ENCODE assay signal across 13 cellular contexts in the genomic region with DNA sequence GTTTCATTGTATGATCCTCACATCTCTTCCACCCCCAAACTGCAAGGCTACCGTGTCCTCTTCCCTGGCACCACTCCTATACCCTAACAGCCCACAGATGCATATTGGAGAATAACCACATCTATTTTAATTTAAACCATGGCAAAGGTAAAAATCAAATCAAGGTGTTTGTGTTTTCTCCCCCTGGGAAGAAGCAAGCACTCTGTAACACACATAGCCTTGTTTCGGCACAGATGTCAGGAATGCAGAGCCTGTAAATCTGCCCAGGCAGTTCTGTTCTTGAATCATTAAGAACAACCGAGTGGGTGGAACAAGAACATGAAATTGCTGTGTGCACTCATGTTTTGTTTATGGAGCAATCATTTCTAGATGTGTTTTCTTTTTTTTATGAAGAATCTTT. TPM values are rescaled to one million over a fixed set of nuclear protein-coding genes. Genes with fewer than 3 reads are reported as not detected.
DNase-seq lines count a peak whose midpoint lies in the region; ATAC-seq and TF ChIP-seq lines count a peak whose summit lies in the region.
"Had no signal": no experiment of that assay in that cellular context is flagged by ENCODE, and none has a peak within 500 bp of the region (broad histone marks: within the 10 kb centered on the region; RNA-seq: fewer than 3 reads in every experiment).

No MANE protein-coding gene starts in this region.

- ATAC-seq in left colon = peak; percentile 55
- ATAC-seq: activated CD4-positive, alpha-beta T cell treated with anti-CD3 and anti-CD28 coated beads for 36 hours; stimulated activated effector memory CD8-positive, alpha-beta T cell treated with anti-CD3 and anti-CD28 coated beads, Interleukin-12 subunit alpha, Interleukin-12 subunit beta, amount 100 ng/mL, for 72 hours had no signal

- H3K4me3 ChIP-seq in Loucy (ENCODE audit: low read length, poor library complexity, severe bottlenecking) (no peak overlapping the region), choroid plexus epithelial cell (ENCODE audit: low read depth, low read length) (no peak overlapping the region)

- no peak overlapping the region for H3K4me2 ChIP-seq in Loucy (ENCODE audit: low read depth, low read length, poor library complexity, severe bottlenecking)

- peaks cover 9% of the 10 kb centered on the region for H3K4me1 ChIP-seq in Loucy (ENCODE audit: insufficient read depth, low read length, poor library complexity, severe bottlenecking)

- TF ChIP-seq CTCF in Loucy (conservative IDR thresholded peaks at IDR 0.05; ENCODE audit: low read length) (no peak), choroid plexus epithelial cell (conservative IDR thresholded peaks at IDR 0.05; ENCODE audit: low read depth, low read length) (no peak)

- intact Hi-C loops in left colon (cut with DNase I, micrococcal nuclease) = no loop called here

- no peaks in the 10 kb centered on the region for H3K27me3 ChIP-seq in Loucy (ENCODE audit: insufficient read depth, low read length, poor library complexity, severe bottlenecking)

- H3K9me2 ChIP-seq in Loucy (replicated peaks; ENCODE audit: low read depth, low read length) = no peaks in the 10 kb centered on the region

- H4K20me1 ChIP-seq in Loucy (ENCODE audit: insufficient read depth, low read length, poor library complexity, severe bottlenecking) = no peaks in the 10 kb centered on the region

- H3K9ac ChIP-seq in Loucy (ENCODE audit: low read depth, low read length, poor library complexity, severe bottlenecking) = no peak overlapping the region

- H3K79me2 ChIP-seq in Loucy (ENCODE audit: insufficient read depth, low read length) = no peaks in the 10 kb centered on the region

- no peaks in the 10 kb centered on the region for H3K9me3 ChIP-seq in Loucy (ENCODE audit: insufficient read depth, low read depth, low read length)

- 0 out of 2 replicates have a peak overlapping the region, but pooled peaks have one; percentile 12 for H2AFZ ChIP-seq in Loucy (ENCODE audit: low read length)

- DNase-seq in choroid plexus epithelial cell (ENCODE audit: low read depth) = peak; percentile 67
- no peak for DNase-seq in left colon
- no peak for DNase-seq in putamen (ENCODE audit: low spot score)
- no peak for DNase-seq in activated CD4-positive, CD25-positive, alpha-beta regulatory T cell treated with anti-CD3 and anti-CD28 coated beads, Interleukin-2, amount 50 U/mL, for 72 hours
- no peak for DNase-seq in NCI-H1092 treated with DMSO at 0.1 percent for 48 hours (lab: John Stamatoyannopoulos, UW)
- DNase-seq: activated CD4-positive, alpha-beta T cell treated with anti-CD3 and anti-CD28 coated beads for 36 hours; amniotic stem cell; CD4-positive, CD25-positive, alpha-beta regulatory T cell; NCI-H510A; stimulated activated CD4-positive, alpha-beta T cell treated with anti-CD3 and anti-CD28 coated beads, Interleukin-4, amount 100 ng/mL, for 4 hours had no signal

- no peaks in the 10 kb centered on the region for H3K36me3 ChIP-seq in Loucy (ENCODE audit: insufficient read depth, low read length)

- peak overlapping the region; percentile 22 for H3K27ac ChIP-seq in temporal lobe (ENCODE audit: low read depth, low read length)

- no peaks in the 10 kb centered on the region for H3F3A ChIP-seq in Loucy (ENCODE audit: low read depth)

RNA-seq across cellular contexts. Expression of a gene that starts 6.8 kb away (rescaled TPM):
- total RNA-seq in left colon (100 to 1,000 TPM in 1 of 2 donors, 10 to 100 TPM in 1; 97.2 to 111 TPM), temporal lobe (103 TPM)
